1 cellular context compared by ENCODE assay signal in genomic region chr16:77675464-77676324, GRCh38.
TF ChIP-seq lines count a peak whose summit lies in the region.

No MANE protein-coding gene starts in this region.

TF ChIP-seq in HepG2, 621 proteins besides CTCF, POLR2A, EP300 and RAD21 (continued from another document and continues in another):
- TF ChIP-seq PREB (CRISPR knock-in tag; IDR thresholded peaks at IDR 0.05) (no peak), ZNF83 (CRISPR knock-in tag; IDR thresholded peaks at IDR 0.05; ENCODE audit: borderline replicate concordance) (0 out of 2 replicates have a peak, but pooled peaks have one; percentile 45), SPEN (CRISPR knock-in tag; IDR thresholded peaks at IDR 0.05; ENCODE audit: low read depth) (no peak), HCFC1 (IDR thresholded peaks at IDR 0.05; ENCODE audit: low read depth, low read length) (no peak), REPIN1 (CRISPR knock-in tag; IDR thresholded peaks at IDR 0.05; ENCODE audit: borderline replicate concordance, low read depth) (peak; percentile 65; the same call in 1 of the 2 replicates), ZNF550 (CRISPR knock-in tag; IDR thresholded peaks at IDR 0.05; ENCODE audit: borderline replicate concordance) (no peak), ATM (IDR thresholded peaks at IDR 0.05; ENCODE audit: borderline replicate concordance) (no peak), ZNF607 (CRISPR knock-in tag; IDR thresholded peaks at IDR 0.05; ENCODE audit: borderline replicate concordance) (no peak), ZBTB49 (CRISPR knock-in tag; IDR thresholded peaks at IDR 0.05; ENCODE audit: borderline replicate concordance) (peak; percentile 47; the same call in 1 of the 2 replicates), BCL3 (CRISPR knock-in tag; IDR thresholded peaks at IDR 0.05) (no peak), CHCHD3 (CRISPR knock-in tag; IDR thresholded peaks at IDR 0.05) (no peak), IKZF1 (IDR thresholded peaks at IDR 0.05) (no peak), ESRRA (CRISPR knock-in tag; IDR thresholded peaks at IDR 0.05; ENCODE audit: low read depth) (no peak), ZBTB14 (CRISPR knock-in tag; IDR thresholded peaks at IDR 0.05) (no peak), SMC3 (IDR thresholded peaks at IDR 0.05; ENCODE audit: low read length) (peak; percentile 100), TMF1 (CRISPR knock-in tag; IDR thresholded peaks at IDR 0.05; ENCODE audit: low read depth) (no peak), IRF2 (CRISPR knock-in tag; IDR thresholded peaks at IDR 0.05) (0 out of 2 replicates have a peak, but pooled peaks have one; percentile 50), ZNF281 (CRISPR knock-in tag; IDR thresholded peaks at IDR 0.05; ENCODE audit: borderline replicate concordance) (no peak), U2AF2 (IDR thresholded peaks at IDR 0.05; ENCODE audit: low read depth, low read length) (no peak), ELF1 (CRISPR knock-in tag; IDR thresholded peaks at IDR 0.05) (0 out of 2 replicates have a peak, but pooled peaks have one; percentile 20), ZNF724P (CRISPR knock-in tag; IDR thresholded peaks at IDR 0.05; ENCODE audit: borderline replicate concordance) (no peak), ZNF564 (CRISPR knock-in tag; IDR thresholded peaks at IDR 0.05) (no peak), ZNF10 (CRISPR knock-in tag; IDR thresholded peaks at IDR 0.05; ENCODE audit: borderline replicate concordance, low read depth) (no peak), ZNF280D (CRISPR knock-in tag; IDR thresholded peaks at IDR 0.05) (no peak), SMAD3 (CRISPR knock-in tag; IDR thresholded peaks at IDR 0.05) (0 out of 2 replicates have a peak, but pooled peaks have one; percentile 37), ZNF354B (CRISPR knock-in tag; IDR thresholded peaks at IDR 0.05) (no peak), ZNF331 (CRISPR knock-in tag; IDR thresholded peaks at IDR 0.05) (0 out of 2 replicates have a peak, but pooled peaks have one; percentile 47), ZNF335 (CRISPR knock-in tag; IDR thresholded peaks at IDR 0.05) (no peak), CEBPB (IDR thresholded peaks at IDR 0.05; ENCODE audit: borderline replicate concordance, low read depth, low read length) (no peak), CBX5 (CRISPR knock-in tag; IDR thresholded peaks at IDR 0.05; ENCODE audit: borderline replicate concordance) (0 out of 2 replicates have a peak, but pooled peaks have one; percentile 20), ZNF441 (CRISPR knock-in tag; IDR thresholded peaks at IDR 0.05; ENCODE audit: borderline replicate concordance) (peak; percentile 38; the same call in 1 of the 2 replicates), ZNF580 (CRISPR knock-in tag; IDR thresholded peaks at IDR 0.05; ENCODE audit: borderline replicate concordance, low read depth) (no peak), ZFP91 (CRISPR knock-in tag; IDR thresholded peaks at IDR 0.05; ENCODE audit: borderline replicate concordance) (no peak), CBX1 (IDR thresholded peaks at IDR 0.05; ENCODE audit: low read depth) (no peak), ZNF136 (CRISPR knock-in tag; IDR thresholded peaks at IDR 0.05; ENCODE audit: low read depth) (no peak), ZNF496 (CRISPR knock-in tag; IDR thresholded peaks at IDR 0.05; ENCODE audit: insufficient replicate concordance) (no peak), POLR2AphosphoS5 (IDR thresholded peaks at IDR 0.05; ENCODE audit: low read depth, low read length) (no peak), ERF (CRISPR knock-in tag; IDR thresholded peaks at IDR 0.05) (peak; percentile 70; the same call in 1 of the 2 replicates), GMEB2 (CRISPR knock-in tag; IDR thresholded peaks at IDR 0.05; ENCODE audit: low read depth) (no peak), NR3C1 (CRISPR knock-in tag; IDR thresholded peaks at IDR 0.05) (no peak), DNMT3B (CRISPR knock-in tag; conservative IDR thresholded peaks at IDR 0.05) (no peak), RXRB (CRISPR knock-in tag; IDR thresholded peaks at IDR 0.05; ENCODE audit: borderline replicate concordance) (0 out of 2 replicates have a peak, but pooled peaks have one; percentile 29), MZF1 (CRISPR knock-in tag; IDR thresholded peaks at IDR 0.05; ENCODE audit: borderline replicate concordance) (no peak), SCMH1 (CRISPR knock-in tag; IDR thresholded peaks at IDR 0.05; ENCODE audit: borderline replicate concordance) (no peak), MED8 (CRISPR knock-in tag; IDR thresholded peaks at IDR 0.05; ENCODE audit: insufficient replicate concordance) (no peak), HHEX (CRISPR knock-in tag; IDR thresholded peaks at IDR 0.05) (no peak), ZNF546 (CRISPR knock-in tag; conservative IDR thresholded peaks at IDR 0.05) (no peak), DMAP1 (CRISPR knock-in tag; IDR thresholded peaks at IDR 0.05) (no peak), MTA1 (CRISPR knock-in tag; IDR thresholded peaks at IDR 0.05; ENCODE audit: borderline replicate concordance) (no peak), ZNF30 (CRISPR knock-in tag; IDR thresholded peaks at IDR 0.05) (no peak), TCF12 (IDR thresholded peaks at IDR 0.05) (no peak), TCF12 (CRISPR knock-in tag; IDR thresholded peaks at IDR 0.05) (no peak), ZNF547 (CRISPR knock-in tag; IDR thresholded peaks at IDR 0.05) (no peak), FOXA3 (CRISPR knock-in tag; IDR thresholded peaks at IDR 0.05) (0 out of 2 replicates have a peak, but pooled peaks have one; percentile 16), XRCC5 (optimal IDR thresholded peaks at IDR 0.05; ENCODE audit: low read length) (no peak)
- TF ChIP-seq, protein P1, sequence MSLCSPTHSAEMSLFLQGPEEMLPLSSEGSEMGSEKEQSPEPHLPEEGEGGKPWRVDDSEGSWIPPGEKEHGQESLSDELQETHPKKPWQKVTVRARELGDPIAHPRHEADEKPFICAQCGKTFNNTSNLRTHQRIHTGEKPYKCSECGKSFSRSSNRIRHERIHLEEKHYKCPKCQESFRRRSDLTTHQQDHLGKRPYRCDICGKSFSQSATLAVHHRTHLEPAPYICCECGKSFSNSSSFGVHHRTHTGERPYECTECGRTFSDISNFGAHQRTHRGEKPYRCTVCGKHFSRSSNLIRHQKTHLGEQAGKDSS (CRISPR knock-in tag; IDR thresholded peaks at IDR 0.05; ENCODE audit: borderline replicate concordance, low read depth), result peak; percentile 47; the same call in 1 of the 2 replicates
